ENCODE assay signal across 1 cellular context in the genomic region with DNA sequence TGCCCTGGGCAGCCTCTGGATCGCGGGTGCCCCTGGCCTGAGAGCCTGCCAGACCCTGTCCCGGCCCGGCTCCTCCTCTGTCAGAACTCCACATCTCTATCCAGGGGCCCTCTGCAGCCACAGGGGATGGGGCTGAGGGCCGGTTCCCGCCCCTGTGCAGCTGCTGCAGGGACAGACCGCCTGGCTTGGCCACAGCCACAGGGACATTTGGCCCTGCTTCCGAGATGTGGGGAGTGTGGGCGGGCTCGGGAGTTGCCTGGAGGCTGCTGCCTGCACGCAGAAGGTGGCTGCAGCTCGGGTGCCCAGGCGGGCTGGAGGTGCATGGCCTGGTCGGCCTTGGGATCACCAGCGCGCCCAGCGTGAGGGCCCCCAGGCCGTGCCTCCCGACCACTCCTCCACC.
A peak's percentile ranks its signal among the peaks of the same experiment; 100 is the strongest.
DNase-seq lines count a peak whose midpoint lies in the region; FAIRE-seq and TF ChIP-seq lines count a peak whose summit lies in the region.
"Not testable (repeated sequence)": the region's sequence is repeated elsewhere in the genome, so short reads cannot be mapped to it uniquely, and the experiment has no call there.

No MANE protein-coding gene starts in this region.

- FAIRE-seq in kidney (lab: Jason Lieb, UNC): not testable (repeated sequence)

- H3K27ac ChIP-seq in kidney (ENCODE audit: low read depth in 2 of 2, low read length in 2 of 2): not testable (repeated sequence)

- intact Hi-C loops in kidney (cut with DNase I): not testable (repeated sequence)

- H3K9ac ChIP-seq in kidney (ENCODE audit: low read length in 2 of 2): not testable (repeated sequence)

- not testable (repeated sequence) for H3K4me1 ChIP-seq in kidney (ENCODE audit: control insufficient read depth in 1 of 2, insufficient read depth in 1 of 2, low read depth in 1 of 2, low read length in 2 of 2)

- not testable (repeated sequence) for H3K9me3 ChIP-seq in kidney (ENCODE audit: control insufficient read depth in 1 of 2, low read length in 2 of 2)

- not testable (repeated sequence) for H3K36me3 ChIP-seq in kidney (ENCODE audit: control insufficient read depth in 1 of 2, insufficient read depth in 2 of 2, low read length in 2 of 2)

- not testable (repeated sequence) for H3K4me3 ChIP-seq in kidney (ENCODE audit: low read length in 2 of 2)

- not testable (repeated sequence) for TF ChIP-seq CTCF in kidney (IDR thresholded peaks at IDR 0.05; ENCODE audit: borderline replicate concordance, extremely low read depth, insufficient read depth)

- peak; percentile 32 for DNase-seq in kidney
